5 cellular contexts compared by ENCODE assay signal in the genomic region with DNA sequence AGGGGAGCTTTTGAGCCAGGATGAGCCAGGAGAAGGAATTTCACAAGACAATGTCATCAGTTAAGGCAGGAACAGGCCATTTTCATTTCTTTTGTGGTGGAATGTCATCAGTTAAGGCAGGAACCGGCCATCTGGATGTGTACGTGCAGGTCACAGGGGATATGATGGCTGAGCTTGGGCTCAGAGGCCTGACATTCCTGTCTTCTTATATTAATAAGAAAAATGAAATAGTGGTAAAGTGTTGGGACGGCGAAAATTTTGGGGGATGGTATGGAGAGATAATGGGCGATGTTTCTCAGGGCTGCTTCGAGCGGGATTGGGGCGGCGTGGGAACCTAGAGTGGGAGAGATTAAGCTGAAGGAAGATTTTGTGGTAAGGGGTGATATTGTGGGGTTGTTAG. TPM values are rescaled to one million over a fixed set of nuclear protein-coding genes. Genes with fewer than 3 reads are reported as not detected.
"Had no signal": no experiment of that assay in that cellular context is flagged by ENCODE, and none has a peak within 500 bp of the region (broad histone marks: within the 10 kb centered on the region; RNA-seq: fewer than 3 reads in every experiment).

No MANE protein-coding gene starts in this region.

RNA-seq across cellular contexts. Expression of gene GABRP, which starts 21.2 kb away (rescaled TPM):
- total RNA-seq: left ventricle myocardium superior; myocyte; naive thymus-derived CD4-positive, alpha-beta T cell; naive thymus-derived CD8-positive, alpha-beta T cell had no signal
- polyA plus RNA-seq: immature natural killer cell; naive thymus-derived CD4-positive, alpha-beta T cell; naive thymus-derived CD8-positive, alpha-beta T cell had no signal
